Comparison of ENCODE assay signal across 9 cellular contexts in genomic region chr5:177427919-177428573, GRCh38. TPM values are rescaled to one million over a fixed set of nuclear protein-coding genes. Genes with fewer than 3 reads are reported as not detected.
DNase-seq lines count a peak whose midpoint lies in the region; ATAC-seq, FAIRE-seq and TF ChIP-seq lines count a peak whose summit lies in the region.
"Had no signal": no experiment of that assay in that cellular context is flagged by ENCODE, and none has a peak within 500 bp of the region (broad histone marks: within the 10 kb centered on the region; RNA-seq: fewer than 3 reads in every experiment).

No MANE protein-coding gene starts in this region.

- H3F3A ChIP-seq in MM.1S (ENCODE audit: insufficient read depth, low read length), result peaks cover 55% of the 10 kb centered on the region
- no peaks in the 10 kb centered on the region for H3F3A ChIP-seq in neural cell (ENCODE audit: insufficient read depth, low read length, poor library complexity, severe bottlenecking)

- H3K9me3 Mint-ChIP-seq in CD4-positive, alpha-beta memory T cell, result peaks cover 0 to 5% (median 0%) of the 10 kb centered on the region in 8 donors

- H2AFZ ChIP-seq in MM.1S (ENCODE audit: low read length), result no peak overlapping the region
- H2AFZ ChIP-seq in GM12878 (ENCODE audit: control insufficient read depth, low read depth, low read length), result no peak overlapping the region
- no peak overlapping the region for H2AFZ ChIP-seq in neural cell (ENCODE audit: low read depth, low read length)

- peak overlapping the region; percentile 74 to 87 for H3K4me3 ChIP-seq in CD4-positive, alpha-beta memory T cell (ENCODE audit: low read length in 2 of 2)
- H3K4me3 ChIP-seq in MM.1S (ENCODE audit: low read length) (peak overlapping the region; percentile 98), GM12878 (peak overlapping the region; percentile 83), neural cell (ENCODE audit: low read length) (peak overlapping the region; percentile 94), WERI-Rb-1 (ENCODE audit: low read depth, low read length) (no peak overlapping the region), H7 (ENCODE audit: insufficient read depth, low read depth, low read length) (no peak overlapping the region)

- no peak for TF ChIP-seq POLR2A in GM12878 (IDR thresholded peaks at IDR 0.05; ENCODE audit: low read depth, low read length)

- peak in 1 of 5 donors; percentile 28 for DNase-seq in CD4-positive, alpha-beta memory T cell
- DNase-seq in MM.1S (peak; percentile 34), GM12878 (ENCODE audit: low read depth, low spot score) (no peak), caudate nucleus (lab: John Stamatoyannopoulos, UW) (no peak), WERI-Rb-1 (no peak), H7 (no peak)

- H3K9me3 ChIP-seq in CD4-positive, alpha-beta memory T cell (ENCODE audit: control insufficient read depth in 1 of 2, low read length in 2 of 2), result no peaks in the 10 kb centered on the region
- H3K9me3 ChIP-seq in MM.1S (replicated peaks; ENCODE audit: insufficient read depth, low read length), result no peaks in the 10 kb centered on the region
- no peaks in the 10 kb centered on the region for H3K9me3 ChIP-seq in GM12878 (replicated peaks; ENCODE audit: control insufficient read depth, insufficient read depth, low read length)
- no peaks in the 10 kb centered on the region for H3K9me3 ChIP-seq in neural cell (ENCODE audit: low read length)
- no peaks in the 10 kb centered on the region for H3K9me3 ChIP-seq in WERI-Rb-1 (ENCODE audit: severe bottlenecking)

- H3K27ac Mint-ChIP-seq in CD4-positive, alpha-beta memory T cell, result peak overlapping the region; percentile 91 to 99 (median 96)

- peak overlapping the region; percentile 85 to 97 (median 95) for H3K4me3 Mint-ChIP-seq in CD4-positive, alpha-beta memory T cell

- H3K9me2 ChIP-seq in MM.1S (replicated peaks; ENCODE audit: insufficient read depth, low read length) (no peaks in the 10 kb centered on the region), neural cell (ENCODE audit: insufficient read depth, low read length) (no peaks in the 10 kb centered on the region)

- H3K27me3 ChIP-seq in CD4-positive, alpha-beta memory T cell (ENCODE audit: insufficient read depth, low read length), result no peaks in the 10 kb centered on the region
- H3K27me3 ChIP-seq in MM.1S (replicated peaks; ENCODE audit: insufficient read depth, low read length), result no peaks in the 10 kb centered on the region
- no peaks in the 10 kb centered on the region for H3K27me3 ChIP-seq in GM12878 (replicated peaks in 1 of 2; ENCODE audit: control insufficient read depth in 2 of 2, insufficient read depth in 2 of 2, low read length in 1 of 2)
- no peaks in the 10 kb centered on the region for H3K27me3 ChIP-seq in neural cell (ENCODE audit: insufficient read depth, low read depth, low read length)
- H3K27me3 ChIP-seq in WERI-Rb-1 (ENCODE audit: insufficient read depth, low read depth, severe bottlenecking), result no peaks in the 10 kb centered on the region
- H3K27me3 ChIP-seq in H7 (ENCODE audit: control insufficient read depth, insufficient read depth, low read length), result no peaks in the 10 kb centered on the region

- peaks cover 36 to 82% (median 57%) of the 10 kb centered on the region in 4 donors for H3K4me1 Mint-ChIP-seq in CD4-positive, alpha-beta memory T cell

- H3K9ac ChIP-seq in MM.1S (ENCODE audit: low read length), result peak overlapping the region; percentile 99
- peak overlapping the region; percentile 93 for H3K9ac ChIP-seq in GM12878 (ENCODE audit: control insufficient read depth, insufficient read depth, low read length)
- peak overlapping the region; percentile 83 for H3K9ac ChIP-seq in neural cell (ENCODE audit: low read length)

- H3K36me3 ChIP-seq in CD4-positive, alpha-beta memory T cell (ENCODE audit: insufficient read depth, low read length), result peaks cover 31% of the 10 kb centered on the region
- H3K36me3 ChIP-seq in MM.1S (replicated peaks; ENCODE audit: insufficient read depth, low read length) (peaks cover 13% of the 10 kb centered on the region), GM12878 (ENCODE audit: control insufficient read depth in 2 of 2, insufficient read depth in 2 of 2, low read length in 1 of 2) (peaks cover 5 to 10% of the 10 kb centered on the region in 2 experiments; a peak in 3 of 4 replicates), neural cell (ENCODE audit: insufficient read depth, low read length) (no peaks in the 10 kb centered on the region), WERI-Rb-1 (no peaks in the 10 kb centered on the region), H7 (replicated peaks; ENCODE audit: control insufficient read depth, insufficient read depth, low read length) (peaks cover 14% of the 10 kb centered on the region)

- SMC1A ChIA-PET in GM12878 (lab: Charles Lee; ENCODE audit: uncharacterized antibody, unreplicated experiment), result interaction anchor here (1.0 to 7.5 kb wide), 9 partner anchors 9 to 80 kb away, joined by 3 to 73 read pairs (median 42); partner anchors contain the start of genes PFN3 and PRR7

- intact Hi-C loops in CD4-positive, alpha-beta memory T cell (cut with micrococcal nuclease), result no loop called here
- intact Hi-C loops in GM12878 (cut with micrococcal nuclease; ENCODE audit: unreplicated experiment), result loop anchor here (1.0 to 2.0 kb wide), 2 partner anchors 25 to 27 kb away; no protein-coding TSS in a partner anchor

- no peaks in the 10 kb centered on the region for H3K27me3 Mint-ChIP-seq in CD4-positive, alpha-beta memory T cell

- POLR2A ChIA-PET in CD4-positive, alpha-beta memory T cell (lab: Charles Lee; ENCODE audit: partially characterized antibody), result interaction anchor here (0.9 to 14.3 kb wide), 11 partner anchors 13 to 274 kb away, joined by 3 to 1171 read pairs (median 7); partner anchors contain the start of genes F12, LMAN2, PRELID1 and PRR7
- POLR2A ChIA-PET in GM12878 (lab: Charles Lee), result interaction anchor here (0.9 to 13.4 kb wide), 13 partner anchors 11 to 127 kb away, joined by 3 to 358 read pairs (median 5); partner anchors contain the start of genes F12, PDLIM7, PFN3 and PRR7

- no peak for TF ChIP-seq EP300 in GM12878 (IDR thresholded peaks at IDR 0.05; ENCODE audit: borderline replicate concordance in 1 of 2, control insufficient read depth in 1 of 2, low read depth in 2 of 2, low read length in 2 of 2)
- no peak for TF ChIP-seq EP300 in neural cell (conservative IDR thresholded peaks at IDR 0.05; ENCODE audit: poor library complexity, severe bottlenecking)

- H4K20me1 ChIP-seq in MM.1S (ENCODE audit: insufficient read depth, low read length) (no peaks in the 10 kb centered on the region), GM12878 (ENCODE audit: control insufficient read depth, insufficient read depth) (no peaks in the 10 kb centered on the region), neural cell (ENCODE audit: insufficient read depth) (no peaks in the 10 kb centered on the region)

- peaks cover 73% of the 10 kb centered on the region for H3K4me1 ChIP-seq in CD4-positive, alpha-beta memory T cell (ENCODE audit: insufficient read depth, low read length)
- peaks cover 56% of the 10 kb centered on the region for H3K4me1 ChIP-seq in MM.1S (ENCODE audit: low read length)
- peaks cover 56% of the 10 kb centered on the region for H3K4me1 ChIP-seq in GM12878 (ENCODE audit: control insufficient read depth, insufficient read depth, low read length)

- no peak for ATAC-seq in GM12878
- no peak for ATAC-seq in HG02852 (IDR thresholded peaks at IDR 0.05; ENCODE audit: unreplicated experiment)

- TF ChIP-seq RAD21 in GM12878 (IDR thresholded peaks at IDR 0.05; ENCODE audit: insufficient read depth, low read depth, low read length) (no peak), neural cell (conservative IDR thresholded peaks at IDR 0.05) (no peak)

- in situ Hi-C loops in GM12878 (cut with MboI), result no loop called here

- H3K36me3 Mint-ChIP-seq in CD4-positive, alpha-beta memory T cell, result peaks cover 22 to 41% of the 10 kb centered on the region in 2 donors

- H3K4me2 ChIP-seq in MM.1S (ENCODE audit: low read depth, low read length), result peak overlapping the region; percentile 100
- peak overlapping the region; percentile 65 for H3K4me2 ChIP-seq in GM12878 (ENCODE audit: control insufficient read depth, insufficient read depth)
- H3K4me2 ChIP-seq in neural cell (ENCODE audit: low read length), result no peak overlapping the region

- WGBS in GM12878 (ENCODE audit: insufficient coverage, insufficient replicate concordance, low lambda C conversion rate, missing lambda C conversion rate), result 6% methylated on average over 11 of the region's 11 CpGs

- H3K27ac ChIP-seq in CD4-positive, alpha-beta memory T cell (ENCODE audit: low read depth, low read length), result peak overlapping the region; percentile 87
- peak overlapping the region; percentile 98 for H3K27ac ChIP-seq in MM.1S (ENCODE audit: low read length)
- peak overlapping the region; percentile 94 for H3K27ac ChIP-seq in GM12878 (ENCODE audit: control insufficient read depth, insufficient read depth)
- H3K27ac ChIP-seq in neural cell (ENCODE audit: low read length), result no peak overlapping the region
- H3K27ac ChIP-seq in caudate nucleus (ENCODE audit: low read depth, low read length), result no peak overlapping the region
- H3K27ac ChIP-seq in WERI-Rb-1, result no peak overlapping the region

- no TSS peak for BruUV-seq in GM12878 (replicated peaks; lab: Mats Ljungman, UMichigan)

- TF ChIP-seq CTCF in MM.1S (IDR thresholded peaks at IDR 0.05; ENCODE audit: low read length) (no peak), GM12878 (IDR thresholded peaks at IDR 0.05 in 2 of 3, conservative IDR thresholded peaks at IDR 0.05 in 1 of 3; ENCODE audit: control insufficient read depth in 2 of 3, extremely low read depth in 1 of 3, insufficient read depth in 1 of 3, low read depth in 3 of 3, low read length in 3 of 3) (no peak), neural cell (IDR thresholded peaks at IDR 0.05; ENCODE audit: poor library complexity, severe bottlenecking) (no peak), WERI-Rb-1 (IDR thresholded peaks at IDR 0.05; ENCODE audit: low read depth, low read length) (no peak)

- FAIRE-seq in GM12878 (lab: Jason Lieb, UNC), result no peak
- FAIRE-seq: colon had no signal

- CTCF ChIA-PET in CD4-positive, alpha-beta memory T cell (lab: Charles Lee; ENCODE audit: partially characterized antibody), result interaction anchor here (1.1 to 14.2 kb wide), 8 partner anchors 11 to 59 kb away, joined by 3 to 307 read pairs (median 30); partner anchors contain the start of genes F12, PFN3 and PRR7
- CTCF ChIA-PET in GM12878 (lab: Yijun Ruan, JAX), result interaction anchor here (1.0 to 13.2 kb wide), 9 partner anchors 19 to 110 kb away, joined by 3 to 188 read pairs (median 3); partner anchors contain the start of genes PFN3 and PRR7

- peaks cover 60% of the 10 kb centered on the region for H3K79me2 ChIP-seq in MM.1S (ENCODE audit: low read length)
- peaks cover 57% of the 10 kb centered on the region for H3K79me2 ChIP-seq in GM12878 (ENCODE audit: control insufficient read depth, insufficient read depth, low read length)
- H3K79me2 ChIP-seq in neural cell (replicated peaks; ENCODE audit: insufficient read depth, low read length), result peaks cover 18% of the 10 kb centered on the region

- RAD21 ChIA-PET in GM12878 (lab: Charles Lee; ENCODE audit: unreplicated experiment), result interaction anchor here (1.2 to 11.0 kb wide), 5 partner anchors 22 to 38 kb away, joined by 3 to 288 read pairs (median 38); partner anchors contain the start of gene PRR7

RNA-seq across cellular contexts. Expression of gene GRK6, which starts 1.6 kb away (rescaled TPM):
- total RNA-seq in CD4-positive, alpha-beta memory T cell, result 100 to 1,000 TPM; 189 to 191 TPM
- 100 to 1,000 TPM in 1 of 2 donors, 10 to 100 TPM in 1; 72.4 to 203 TPM for polyA plus RNA-seq in CD4-positive, alpha-beta memory T cell
- 126 and 167 TPM in 2 replicates for total RNA-seq in GM12878 (2013; cell fraction: nucleolus; rRNA removed)
- 82.3 and 90.7 TPM in 2 replicates for total RNA-seq in GM12878 (2014; rRNA removed)
- total RNA-seq in GM12878 (2014; rRNA removed; fragmentation: Illumina TruSeq; extraction: Trizol), result 43.6 and 46.7 TPM in 2 replicates
- total RNA-seq in GM12878 (2021), result 118 and 124 TPM in 2 replicates
- 16.1 TPM for polyA plus RNA-seq in GM12878 (2011; ENCODE audit: low read depth)
- polyA plus RNA-seq in GM12878 (2011; rRNA removed), result 28.1 and 38.1 TPM in 2 replicates
- polyA plus RNA-seq in GM12878 (2011; cell fraction: cytosol; rRNA removed), result 63.7 and 70.0 TPM in 2 replicates
- 103 and 138 TPM in 2 replicates for polyA plus RNA-seq in GM12878 (2011; cell fraction: nucleus; rRNA removed)
- 45.5 and 47.2 TPM in 2 replicates for polyA plus RNA-seq in GM12878 (2012)
- 8.6 and 31.1 TPM in 2 replicates for polyA plus RNA-seq in GM12878 (2014; fragmentation: Illumina TruSeq; extraction: Trizol)
- polyA plus RNA-seq in GM12878 (2014; fragmentation: Nextera tagmentation; extraction: Ambion mirVana), result 1 to 10 TPM in 1 of 2 experiments, under 1 TPM in 1; 0.79 to 2.6 TPM
- 78.2 and 85.5 TPM in 2 replicates for polyA plus RNA-seq in GM12878 (2014; rRNA removed)
- 10 to 100 TPM; 13.5 to 45.1 TPM for polyA plus RNA-seq in GM12878 (2016; fragmentation: Nextera tagmentation; extraction: Ambion mirVana)
- 43.4 and 59.9 TPM in 2 replicates for polyA minus RNA-seq in GM12878 (2011; rRNA and poly(A)+ RNA removed)
- 25.1 and 27.3 TPM in 2 replicates for polyA minus RNA-seq in GM12878 (2011; cell fraction: cytosol; rRNA and poly(A)+ RNA removed)
- polyA minus RNA-seq in GM12878 (2011; cell fraction: nucleus; rRNA and poly(A)+ RNA removed), result 71.0 and 116 TPM in 2 replicates
- polyA plus RNA-seq in neural cell, result 22.6 and 26.5 TPM in 2 replicates
- polyA minus RNA-seq in neural cell, result 38.1 and 38.5 TPM in 2 replicates
- total RNA-seq in H7 (2014; rRNA removed; shearing (Covaris generic)), result 62.4 and 66.8 TPM in 2 replicates

RNA-seq across cellular contexts. Expression of gene PRR7, which starts 18.6 kb away (rescaled TPM):
- 1 to 10 TPM; 5.2 to 7.2 TPM for total RNA-seq in CD4-positive, alpha-beta memory T cell
- polyA plus RNA-seq in CD4-positive, alpha-beta memory T cell, result 10 to 100 TPM; 14.3 to 17.8 TPM
- total RNA-seq in GM12878 (2013; cell fraction: nucleolus; rRNA removed), result 20.9 and 22.0 TPM in 2 replicates
- total RNA-seq in GM12878 (2014; rRNA removed), result 12.0 and 15.3 TPM in 2 replicates
- 0.40 and 0.60 TPM in 2 replicates for total RNA-seq in GM12878 (2014; rRNA removed; fragmentation: Illumina TruSeq; extraction: Trizol)
- 15.7 and 15.9 TPM in 2 replicates for total RNA-seq in GM12878 (2021)
- 0.67 TPM for polyA plus RNA-seq in GM12878 (2011; ENCODE audit: low read depth)
- polyA plus RNA-seq in GM12878 (2011; rRNA removed), result 0.89 and 3.9 TPM in 2 replicates
- 13.3 and 32.6 TPM in 2 replicates for polyA plus RNA-seq in GM12878 (2011; cell fraction: cytosol; rRNA removed)
- polyA plus RNA-seq in GM12878 (2011; cell fraction: nucleus; rRNA removed), result 26.2 and 34.2 TPM in 2 replicates
- 5.0 and 10.6 TPM in 2 replicates for polyA plus RNA-seq in GM12878 (2012)
- 0.09 TPM in 1 of 2 replicates, not detected in the other for polyA plus RNA-seq in GM12878 (2014; fragmentation: Illumina TruSeq; extraction: Trizol)
- not detected for polyA plus RNA-seq in GM12878 (2014; fragmentation: Nextera tagmentation; extraction: Ambion mirVana)
- polyA plus RNA-seq in GM12878 (2014; rRNA removed), result 18.8 and 21.0 TPM in 2 replicates
- polyA plus RNA-seq in GM12878 (2016; fragmentation: Nextera tagmentation; extraction: Ambion mirVana), result 1 to 10 TPM; 4.6 TPM
- 0.44 and 2.4 TPM in 2 replicates for polyA minus RNA-seq in GM12878 (2011; rRNA and poly(A)+ RNA removed)
- 5.6 and 7.6 TPM in 2 replicates for polyA minus RNA-seq in GM12878 (2011; cell fraction: cytosol; rRNA and poly(A)+ RNA removed)
- 6.2 and 11.8 TPM in 2 replicates for polyA minus RNA-seq in GM12878 (2011; cell fraction: nucleus; rRNA and poly(A)+ RNA removed)
- polyA plus RNA-seq in neural cell, result 44.1 and 46.6 TPM in 2 replicates
- 25.1 and 28.8 TPM in 2 replicates for polyA minus RNA-seq in neural cell
- total RNA-seq in H7 (2014; rRNA removed; shearing (Covaris generic)), result 11.4 and 12.1 TPM in 2 replicates

RNA-seq across cellular contexts. Expression of gene F12, which starts 18.7 kb away (rescaled TPM):
- not detected for total RNA-seq in CD4-positive, alpha-beta memory T cell
- polyA plus RNA-seq in CD4-positive, alpha-beta memory T cell, result 1 to 10 TPM; 2.0 to 2.4 TPM
- 4.6 and 6.3 TPM in 2 replicates for total RNA-seq in GM12878 (2013; cell fraction: nucleolus; rRNA removed)
- 6.9 and 7.1 TPM in 2 replicates for total RNA-seq in GM12878 (2014; rRNA removed)
- 0.49 and 0.74 TPM in 2 replicates for total RNA-seq in GM12878 (2014; rRNA removed; fragmentation: Illumina TruSeq; extraction: Trizol)
- total RNA-seq in GM12878 (2021), result 5.8 and 7.1 TPM in 2 replicates
- polyA plus RNA-seq in GM12878 (2011; ENCODE audit: low read depth), result 2.0 TPM
- polyA plus RNA-seq in GM12878 (2011; rRNA removed), result 2.3 and 5.2 TPM in 2 replicates
- 6.7 and 11.9 TPM in 2 replicates for polyA plus RNA-seq in GM12878 (2011; cell fraction: cytosol; rRNA removed)
- 14.0 and 14.8 TPM in 2 replicates for polyA plus RNA-seq in GM12878 (2011; cell fraction: nucleus; rRNA removed)
- polyA plus RNA-seq in GM12878 (2012), result 3.0 and 4.4 TPM in 2 replicates
- polyA plus RNA-seq in GM12878 (2014; fragmentation: Illumina TruSeq; extraction: Trizol), result 0.25 and 0.82 TPM in 2 replicates
- polyA plus RNA-seq in GM12878 (2014; fragmentation: Nextera tagmentation; extraction: Ambion mirVana), result under 1 TPM; 0.50 to 0.82 TPM
- 5.9 and 9.9 TPM in 2 replicates for polyA plus RNA-seq in GM12878 (2014; rRNA removed)
- 10 to 100 TPM in 1 of 2 experiments, 1 to 10 TPM in 1; 9.7 to 11.3 TPM for polyA plus RNA-seq in GM12878 (2016; fragmentation: Nextera tagmentation; extraction: Ambion mirVana)
- polyA minus RNA-seq in GM12878 (2011; rRNA and poly(A)+ RNA removed), result 1.8 and 3.0 TPM in 2 replicates
- 2.9 and 7.5 TPM in 2 replicates for polyA minus RNA-seq in GM12878 (2011; cell fraction: cytosol; rRNA and poly(A)+ RNA removed)
- 2.9 and 3.5 TPM in 2 replicates for polyA minus RNA-seq in GM12878 (2011; cell fraction: nucleus; rRNA and poly(A)+ RNA removed)
- polyA plus RNA-seq in neural cell, result 1.4 and 7.8 TPM in 2 replicates
- polyA minus RNA-seq in neural cell, result 2.9 and 3.6 TPM in 2 replicates
- total RNA-seq in H7 (2014; rRNA removed; shearing (Covaris generic)), result 3.2 and 3.7 TPM in 2 replicates

RNA-seq across cellular contexts. Expression of gene PFN3, which starts 27.6 kb away (rescaled TPM):
- total RNA-seq in CD4-positive, alpha-beta memory T cell, result not detected
- not detected for polyA plus RNA-seq in CD4-positive, alpha-beta memory T cell
- 2.1 TPM in 1 of 2 replicates, not detected in the other for total RNA-seq in GM12878 (2013; cell fraction: nucleolus; rRNA removed)
- total RNA-seq in GM12878 (2014; rRNA removed) (not detected in 2 replicates), GM12878 (2014; rRNA removed; fragmentation: Illumina TruSeq; extraction: Trizol) (not detected in 2 replicates), GM12878 (2021) (not detected in 2 replicates)
- not detected for polyA plus RNA-seq in GM12878 (2011; ENCODE audit: low read depth)
- polyA plus RNA-seq in GM12878 (2011; rRNA removed) (not detected in 2 replicates), GM12878 (2014; fragmentation: Illumina TruSeq; extraction: Trizol) (not detected in 2 replicates), GM12878 (2014; fragmentation: Nextera tagmentation; extraction: Ambion mirVana) (not detected), GM12878 (2014; rRNA removed) (not detected in 2 replicates), GM12878 (2016; fragmentation: Nextera tagmentation; extraction: Ambion mirVana) (not detected), neural cell (not detected in 2 replicates)
- not detected in 2 replicates for polyA plus RNA-seq in GM12878 (2011; cell fraction: cytosol; rRNA removed)
- not detected in 2 replicates for polyA plus RNA-seq in GM12878 (2011; cell fraction: nucleus; rRNA removed)
- not detected in 2 replicates for polyA plus RNA-seq in GM12878 (2012)
- polyA minus RNA-seq in GM12878 (2011; rRNA and poly(A)+ RNA removed), result not detected in 2 replicates
- polyA minus RNA-seq in GM12878 (2011; cell fraction: cytosol; rRNA and poly(A)+ RNA removed), result not detected in 2 replicates
- polyA minus RNA-seq in GM12878 (2011; cell fraction: nucleus; rRNA and poly(A)+ RNA removed), result not detected in 2 replicates
- not detected in 2 replicates for polyA minus RNA-seq in neural cell
- not detected in 2 replicates for total RNA-seq in H7 (2014; rRNA removed; shearing (Covaris generic))

RNA-seq across cellular contexts. Expression of gene SLC34A1, which starts 43.8 kb away (rescaled TPM):
- under 1 TPM in 1 of 2 experiments, not detected in 1; 0.11 TPM for total RNA-seq in CD4-positive, alpha-beta memory T cell
- not detected for polyA plus RNA-seq in CD4-positive, alpha-beta memory T cell
- total RNA-seq in GM12878 (2013; cell fraction: nucleolus; rRNA removed), result 1.7 and 2.1 TPM in 2 replicates
- 0.05 and 0.11 TPM in 2 replicates for total RNA-seq in GM12878 (2014; rRNA removed)
- 0.04 and 0.09 TPM in 2 replicates for total RNA-seq in GM12878 (2014; rRNA removed; fragmentation: Illumina TruSeq; extraction: Trizol)
- 0.05 and 0.10 TPM in 2 replicates for total RNA-seq in GM12878 (2021)
- polyA plus RNA-seq in GM12878 (2011; ENCODE audit: low read depth), result not detected
- polyA plus RNA-seq in GM12878 (2011; rRNA removed), result 0.14 TPM in 2 replicates
- polyA plus RNA-seq in GM12878 (2011; cell fraction: cytosol; rRNA removed), result 0.13 and 0.22 TPM in 2 replicates
- polyA plus RNA-seq in GM12878 (2011; cell fraction: nucleus; rRNA removed), result 0.85 and 0.91 TPM in 2 replicates
- 0.08 and 0.14 TPM in 2 replicates for polyA plus RNA-seq in GM12878 (2012)
- polyA plus RNA-seq in GM12878 (2014; fragmentation: Illumina TruSeq; extraction: Trizol), result 0.03 TPM in 1 of 2 replicates, not detected in the other
- polyA plus RNA-seq in GM12878 (2014; fragmentation: Nextera tagmentation; extraction: Ambion mirVana), result not detected
- polyA plus RNA-seq in GM12878 (2014; rRNA removed), result 0.05 and 0.09 TPM in 2 replicates
- under 1 TPM; 0.07 to 0.09 TPM for polyA plus RNA-seq in GM12878 (2016; fragmentation: Nextera tagmentation; extraction: Ambion mirVana)
- 0.37 and 0.77 TPM in 2 replicates for polyA minus RNA-seq in GM12878 (2011; rRNA and poly(A)+ RNA removed)
- polyA minus RNA-seq in GM12878 (2011; cell fraction: cytosol; rRNA and poly(A)+ RNA removed), result not detected in 2 replicates
- 0.60 and 0.96 TPM in 2 replicates for polyA minus RNA-seq in GM12878 (2011; cell fraction: nucleus; rRNA and poly(A)+ RNA removed)
- not detected in 2 replicates for polyA plus RNA-seq in neural cell
- polyA minus RNA-seq in neural cell, result not detected in 2 replicates
- total RNA-seq in H7 (2014; rRNA removed; shearing (Covaris generic)), result not detected in 2 replicates

Comparison
In these comparisons a context has a peak if more than half of its experiments do, and no peak if none do; other contexts are left out.
1. H3K27ac ChIP-seq: peak in CD4-positive, alpha-beta memory T cell (single experiment), MM.1S (single experiment) and GM12878 (single experiment); none in neural cell (single experiment), caudate nucleus (single experiment) and WERI-Rb-1 (single experiment).
2. H3K4me3 ChIP-seq: peak in CD4-positive, alpha-beta memory T cell (2 of 2), MM.1S (single experiment), GM12878 (single experiment) and neural cell (single experiment); none in WERI-Rb-1 (single experiment) and H7 (single experiment).
3. Peak in every context shown above with its lines, with median percentiles within 50 percentile points of each other: H3K9ac ChIP-seq.